Comparison of ENCODE assay signal across 1 cellular context in the genomic region with DNA sequence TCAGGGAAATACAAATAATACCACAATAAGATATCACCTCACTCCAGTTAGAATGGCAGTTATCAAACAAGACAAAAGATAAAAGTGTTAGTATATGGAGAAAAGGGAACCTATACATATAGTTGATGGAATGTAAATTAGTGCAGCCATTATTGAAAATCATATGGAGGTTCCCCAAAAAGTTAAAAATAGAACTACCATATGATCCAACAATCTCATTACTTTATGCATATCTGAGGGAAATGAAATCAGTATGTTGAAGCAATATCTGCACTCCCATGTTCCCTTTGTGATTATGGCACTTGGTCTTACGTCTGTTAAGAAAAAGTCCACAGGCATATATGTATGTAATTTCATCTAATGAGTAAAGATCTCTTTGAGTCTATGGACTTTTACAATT.
TF ChIP-seq lines count a peak whose summit lies in the region.

No MANE protein-coding gene starts in this region.

TF ChIP-seq in K562, 482 proteins besides CTCF, POLR2A, EP300 and RAD21 (continued from another document):
- TF ChIP-seq, protein P1, sequence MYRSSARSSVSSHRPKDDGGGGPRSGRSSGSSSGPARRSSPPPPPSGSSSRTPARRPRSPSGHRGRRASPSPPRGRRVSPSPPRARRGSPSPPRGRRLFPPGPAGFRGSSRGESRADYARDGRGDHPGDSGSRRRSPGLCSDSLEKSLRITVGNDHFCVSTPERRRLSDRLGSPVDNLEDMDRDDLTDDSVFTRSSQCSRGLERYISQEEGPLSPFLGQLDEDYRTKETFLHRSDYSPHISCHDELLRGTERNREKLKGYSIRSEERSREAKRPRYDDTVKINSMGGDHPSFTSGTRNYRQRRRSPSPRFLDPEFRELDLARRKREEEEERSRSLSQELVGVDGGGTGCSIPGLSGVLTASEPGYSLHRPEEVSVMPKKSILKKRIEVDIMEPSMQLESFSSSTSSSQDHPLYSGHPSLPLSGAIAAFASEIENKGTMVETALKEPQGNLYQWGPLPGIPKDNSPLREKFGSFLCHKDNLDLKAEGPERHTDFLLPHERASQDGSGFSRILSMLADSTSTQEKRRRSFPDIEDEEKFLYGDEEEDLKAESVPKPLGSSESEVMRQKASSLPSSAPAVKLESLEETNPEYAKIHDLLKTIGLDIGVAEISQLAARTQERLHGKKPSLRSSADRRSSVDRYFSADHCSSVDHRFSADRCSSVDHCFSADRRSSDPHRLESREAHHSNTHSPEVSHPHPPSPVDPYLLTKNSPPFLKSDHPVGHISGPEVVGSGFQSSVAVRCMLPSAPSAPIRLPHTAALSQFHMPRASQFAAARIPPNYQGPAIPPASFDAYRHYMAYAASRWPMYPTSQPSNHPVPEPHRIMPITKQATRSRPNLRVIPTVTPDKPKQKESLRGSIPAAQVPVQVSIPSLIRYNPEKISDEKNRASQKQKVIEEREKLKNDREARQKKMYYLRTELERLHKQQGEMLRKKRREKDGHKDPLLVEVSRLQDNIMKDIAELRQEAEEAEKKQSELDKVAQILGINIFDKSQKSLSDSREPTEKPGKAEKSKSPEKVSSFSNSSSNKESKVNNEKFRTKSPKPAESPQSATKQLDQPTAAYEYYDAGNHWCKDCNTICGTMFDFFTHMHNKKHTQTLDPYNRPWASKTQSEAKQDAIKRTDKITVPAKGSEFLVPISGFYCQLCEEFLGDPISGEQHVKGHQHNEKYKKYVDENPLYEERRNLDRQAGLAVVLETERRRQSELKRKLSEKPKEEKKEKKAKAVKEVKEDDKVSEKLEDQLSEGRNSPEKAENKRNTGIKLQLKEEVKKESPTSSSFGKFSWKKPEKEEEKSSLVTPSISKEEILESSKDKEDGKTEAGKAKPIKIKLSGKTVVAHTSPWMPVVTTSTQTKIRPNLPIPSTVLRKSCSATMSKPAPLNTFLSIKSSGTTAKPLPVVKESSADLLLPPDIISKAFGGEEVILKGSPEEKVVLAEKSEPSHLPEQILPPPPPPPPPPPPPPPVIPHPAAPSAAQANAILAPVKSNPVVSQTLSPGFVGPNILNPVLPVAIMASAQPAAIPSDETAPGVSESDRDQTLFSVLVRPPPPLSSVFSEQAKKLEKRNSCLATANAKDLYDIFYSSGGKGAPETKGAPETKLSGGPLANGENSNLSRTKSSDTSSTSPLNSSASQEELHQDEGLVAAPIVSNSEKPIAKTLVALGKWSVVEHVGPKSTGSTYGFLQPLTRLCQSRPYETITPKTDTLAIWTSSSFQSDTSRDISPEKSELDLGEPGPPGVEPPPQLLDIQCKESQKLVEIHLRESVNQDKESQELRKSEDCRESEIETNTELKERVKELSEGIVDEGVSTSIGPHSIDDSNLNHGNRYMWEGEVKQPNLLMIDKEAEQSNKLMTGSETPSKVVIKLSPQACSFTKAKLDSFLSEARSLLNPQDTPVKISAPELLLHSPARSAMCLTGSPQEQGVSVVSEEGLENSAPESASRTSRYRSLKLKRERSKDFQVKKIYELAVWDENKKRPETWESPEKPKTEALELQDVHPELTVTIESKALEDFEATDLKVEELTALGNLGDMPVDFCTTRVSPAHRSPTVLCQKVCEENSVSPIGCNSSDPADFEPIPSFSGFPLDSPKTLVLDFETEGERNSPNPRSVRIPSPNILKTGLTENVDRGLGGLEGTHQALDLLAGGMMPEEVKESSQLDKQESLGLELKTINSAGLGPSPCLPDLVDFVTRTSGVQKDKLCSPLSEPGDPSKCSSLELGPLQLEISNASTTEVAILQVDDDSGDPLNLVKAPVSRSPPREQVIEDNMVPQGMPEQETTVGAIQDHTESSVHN (IDR thresholded peaks at IDR 0.05; ENCODE audit: borderline replicate concordance in 1 of 2, low read depth in 1 of 2), result no peak
- TF ChIP-seq CHD4 (IDR thresholded peaks at IDR 0.05; ENCODE audit: insufficient read depth, insufficient replicate concordance, low read depth, low read length, poor library complexity, severe bottlenecking) (no peak), FOXK2 (conservative IDR thresholded peaks at IDR 0.05 in 1 of 2, IDR thresholded peaks at IDR 0.05 in 1 of 2; ENCODE audit: low read depth in 2 of 2) (no peak), POLR2H (tag; IDR thresholded peaks at IDR 0.05; ENCODE audit: low read depth) (peak; percentile 45; the same call in 1 of the 2 replicates), RUNX1 (IDR thresholded peaks at IDR 0.05; ENCODE audit: low read depth) (no peak), TCFL5 (CRISPR knock-in tag; conservative IDR thresholded peaks at IDR 0.05) (no peak), KLF16 (IDR thresholded peaks at IDR 0.05) (0 out of 2 replicates have a peak, but pooled peaks have one; percentile 2), POLR2AphosphoS2 (IDR thresholded peaks at IDR 0.05; ENCODE audit: low read length) (peak; percentile 71; the same call in 1 of the 2 replicates), BDP1 (IDR thresholded peaks at IDR 0.05; ENCODE audit: insufficient read depth, insufficient read length) (no peak), RBM14 (IDR thresholded peaks at IDR 0.05; ENCODE audit: borderline replicate concordance, insufficient read depth, low read depth, low read length) (no peak), HDAC1 (IDR thresholded peaks at IDR 0.05) (no peak), NFIC (IDR thresholded peaks at IDR 0.05) (no peak), HMG20B (CRISPR knock-in tag; IDR thresholded peaks at IDR 0.05) (no peak), JUNB (CRISPR knock-in tag; conservative IDR thresholded peaks at IDR 0.05) (no peak), GTF2E2 (tag; IDR thresholded peaks at IDR 0.05) (no peak), SOX6 (IDR thresholded peaks at IDR 0.05) (0 out of 2 replicates have a peak, but pooled peaks have one; percentile 32), ZNF175 (CRISPR knock-in tag; IDR thresholded peaks at IDR 0.05; ENCODE audit: low read depth) (no peak), SRF (CRISPR knock-in tag; IDR thresholded peaks at IDR 0.05) (no peak), FOXJ3 (CRISPR knock-in tag; IDR thresholded peaks at IDR 0.05) (no peak), BCLAF1 (IDR thresholded peaks at IDR 0.05; ENCODE audit: borderline replicate concordance in 1 of 2, control insufficient read depth in 1 of 2, low read depth in 2 of 2, low read length in 1 of 2) (no peak), POLR2G (IDR thresholded peaks at IDR 0.05; ENCODE audit: low read depth, low read length) (peak; percentile 47), ZFP30 (CRISPR knock-in tag; IDR thresholded peaks at IDR 0.05; ENCODE audit: borderline replicate concordance) (no peak), ZNF41 (CRISPR knock-in tag; conservative IDR thresholded peaks at IDR 0.05) (no peak), SUPT5H (IDR thresholded peaks at IDR 0.05) (peak; percentile 63)
- TF ChIP-seq, protein P2, sequence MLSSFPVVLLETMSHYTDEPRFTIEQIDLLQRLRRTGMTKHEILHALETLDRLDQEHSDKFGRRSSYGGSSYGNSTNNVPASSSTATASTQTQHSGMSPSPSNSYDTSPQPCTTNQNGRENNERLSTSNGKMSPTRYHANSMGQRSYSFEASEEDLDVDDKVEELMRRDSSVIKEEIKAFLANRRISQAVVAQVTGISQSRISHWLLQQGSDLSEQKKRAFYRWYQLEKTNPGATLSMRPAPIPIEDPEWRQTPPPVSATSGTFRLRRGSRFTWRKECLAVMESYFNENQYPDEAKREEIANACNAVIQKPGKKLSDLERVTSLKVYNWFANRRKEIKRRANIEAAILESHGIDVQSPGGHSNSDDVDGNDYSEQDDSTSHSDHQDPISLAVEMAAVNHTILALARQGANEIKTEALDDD (IDR thresholded peaks at IDR 0.05), result no peak
